ENCODE assay signal across 9 cellular contexts in genomic region chr7:1538544-1539345, GRCh38. TPM values are rescaled to one million over a fixed set of nuclear protein-coding genes. Genes with fewer than 3 reads are reported as not detected.
DNase-seq lines count a peak whose midpoint lies in the region; ATAC-seq and TF ChIP-seq lines count a peak whose summit lies in the region.
"Had no signal": no experiment of that assay in that cellular context is flagged by ENCODE, and none has a peak within 500 bp of the region (broad histone marks: within the 10 kb centered on the region; RNA-seq: fewer than 3 reads in every experiment).

No MANE protein-coding gene starts in this region.

- peaks cover 36% of the 10 kb centered on the region for H3K4me1 Mint-ChIP-seq in osteocyte (ENCODE audit: unreplicated experiment)

- H3K9me3 ChIP-seq in fibroblast of lung (ENCODE audit: control insufficient read depth, insufficient read depth, low read depth, low read length) (no peaks in the 10 kb centered on the region), vagina (no peaks in the 10 kb centered on the region)

- ATAC-seq in Right ventricle myocardium superior (ENCODE audit: poor library complexity) = no peak

- peaks cover 48% of the 10 kb centered on the region for H3K79me2 ChIP-seq in fibroblast of lung (ENCODE audit: control insufficient read depth, insufficient read depth, low read length)

- H3K4me3 ChIP-seq in fibroblast of lung (replicated peaks in 1 of 4; ENCODE audit: control extremely low read depth in 1 of 4, insufficient read depth in 1 of 4, low read depth in 3 of 4, low read length in 4 of 4) (peak overlapping the region in 3 of 4 experiments; percentile 21 to 60 (median 25)), vagina (peak overlapping the region; percentile 56 to 57)

- peak overlapping the region; percentile 99 for H3K9ac ChIP-seq in fibroblast of lung (ENCODE audit: insufficient read depth, low read length)

- H3K9me3 Mint-ChIP-seq in osteocyte (ENCODE audit: unreplicated experiment) = no peaks in the 10 kb centered on the region
- H3K9me3 Mint-ChIP-seq: naive B cell had no signal

- peaks cover 11% of the 10 kb centered on the region for H3K36me3 Mint-ChIP-seq in osteocyte (ENCODE audit: unreplicated experiment)
- H3K36me3 Mint-ChIP-seq: naive B cell had no signal

- H3K4me3 Mint-ChIP-seq in osteocyte (ENCODE audit: unreplicated experiment) = no peak overlapping the region

- H3K4me2 ChIP-seq in fibroblast of lung (ENCODE audit: extremely low read depth, insufficient read depth, low read length) = peak overlapping the region; percentile 72

- H3K4me1 ChIP-seq in fibroblast of lung (ENCODE audit: control insufficient read depth, extremely low read depth, insufficient read depth, low read length) = peaks cover 30% of the 10 kb centered on the region
- H3K4me1 ChIP-seq in vagina = peaks cover 49% of the 10 kb centered on the region

- no peaks in the 10 kb centered on the region for H3K27me3 Mint-ChIP-seq in osteocyte (ENCODE audit: unreplicated experiment)
- H3K27me3 Mint-ChIP-seq: naive B cell had no signal

- peak overlapping the region; percentile 47 for H3K27ac Mint-ChIP-seq in osteocyte (ENCODE audit: unreplicated experiment)

- no peak for TF ChIP-seq CTCF in fibroblast of lung (conservative IDR thresholded peaks at IDR 0.05 in 1 of 2, IDR thresholded peaks at IDR 0.05 in 1 of 2; ENCODE audit: low read depth in 1 of 2, low read length in 2 of 2)
- no peak for TF ChIP-seq CTCF in osteocyte (IDR thresholded peaks at IDR 0.05)
- no peak for TF ChIP-seq CTCF in vagina (IDR thresholded peaks at IDR 0.05)

- H4K20me1 ChIP-seq in fibroblast of lung (ENCODE audit: control insufficient read depth, extremely low read depth, insufficient read depth, low read length) = no peaks in the 10 kb centered on the region

- TF ChIP-seq POLR2A in vagina (IDR thresholded peaks at IDR 0.05) = no peak

- H3K36me3 ChIP-seq in fibroblast of lung (ENCODE audit: control insufficient read depth, insufficient read depth, low read length) (peaks cover 31% of the 10 kb centered on the region), vagina (peaks cover 0 to 23% of the 10 kb centered on the region in 2 donors)

- DNase-seq in Right ventricle myocardium superior (peak; percentile 47), cardiac septum (ENCODE audit: low spot score) (no peak), fibroblast of lung (ENCODE audit: low read depth in 2 of 2) (no peak), osteocyte (ENCODE audit: extremely low spot score, unreplicated experiment) (no peak), vagina (ENCODE audit: extremely low spot score in 2 of 2) (no peak), SHP77 (lab: John Stamatoyannopoulos, UW) (no peak), NCI-H774 (lab: John Stamatoyannopoulos, UW) (no peak)
- no peak for DNase-seq in stimulated activated CD4-positive, alpha-beta T cell treated with anti-CD3 and anti-CD28 coated beads, Interleukin-4, amount 100 ng/mL, for 1 hour
- DNase-seq: naive B cell had no signal

- intact Hi-C loops in Right ventricle myocardium superior (cut with DNase I) (no loop called here), cardiac septum (cut with DNase I) (no loop called here), vagina (cut with DNase I) (no loop called here)

- no peak overlapping the region for H2AFZ ChIP-seq in fibroblast of lung (ENCODE audit: low read length)

- no peaks in the 10 kb centered on the region for H3K27me3 ChIP-seq in fibroblast of lung (ENCODE audit: control insufficient read depth, insufficient read depth, low read length)
- H3K27me3 ChIP-seq in vagina = no peaks in the 10 kb centered on the region

- H3K27ac ChIP-seq in fibroblast of lung (ENCODE audit: insufficient read depth, low read length) (peak overlapping the region; percentile 100), vagina (peak overlapping the region; percentile 99)

RNA-seq across cellular contexts. Expression of gene MAFK, which starts 8.2 kb away (rescaled TPM):
- total RNA-seq in Right ventricle myocardium superior (59.4 TPM), cardiac septum (192 TPM), fibroblast of lung (14.6 and 18.0 TPM in 2 replicates), osteocyte (19.9 and 23.0 TPM in 2 replicates), vagina (30.0 TPM)
- polyA plus RNA-seq in fibroblast of lung = 3.2 TPM in 2 replicates
- polyA plus RNA-seq in fibroblast of lung (2012) = 11.9 and 15.1 TPM in 2 replicates
- 4.1 and 4.6 TPM in 2 replicates for polyA minus RNA-seq in fibroblast of lung (ENCODE audit: low replicate concordance)

RNA-seq across cellular contexts. Expression of gene TMEM184A, which starts 17.3 kb away (rescaled TPM):
- total RNA-seq in Right ventricle myocardium superior = 0.30 TPM
- 0.08 TPM for total RNA-seq in cardiac septum
- under 0.01 TPM in 2 replicates for total RNA-seq in fibroblast of lung
- 0.05 and 0.10 TPM in 2 replicates for polyA plus RNA-seq in fibroblast of lung
- 0.09 and 0.36 TPM in 2 replicates for polyA plus RNA-seq in fibroblast of lung (2012)
- 3.0 TPM in 1 of 2 replicates, not detected in the other for polyA minus RNA-seq in fibroblast of lung (ENCODE audit: low replicate concordance)
- total RNA-seq in osteocyte = 0.27 and 0.29 TPM in 2 replicates
- 129 TPM for total RNA-seq in vagina

RNA-seq across cellular contexts. Expression of gene PSMG3, which starts 31.1 kb away (rescaled TPM):
- total RNA-seq in Right ventricle myocardium superior (12.1 TPM), cardiac septum (12.1 TPM), fibroblast of lung (19.3 and 21.3 TPM in 2 replicates), osteocyte (25.6 and 28.9 TPM in 2 replicates), vagina (49.6 TPM)
- polyA plus RNA-seq in fibroblast of lung = 24.6 and 31.3 TPM in 2 replicates
- 23.8 and 35.5 TPM in 2 replicates for polyA plus RNA-seq in fibroblast of lung (2012)
- 7.0 and 9.2 TPM in 2 replicates for polyA minus RNA-seq in fibroblast of lung (ENCODE audit: low replicate concordance)

RNA-seq across cellular contexts. Expression of gene INTS1, which starts 34.6 kb away (rescaled TPM):
- total RNA-seq in Right ventricle myocardium superior = 29.2 TPM
- total RNA-seq in cardiac septum = 54.7 TPM
- total RNA-seq in fibroblast of lung = 22.9 and 35.5 TPM in 2 replicates
- 7.1 and 16.2 TPM in 2 replicates for polyA plus RNA-seq in fibroblast of lung
- polyA plus RNA-seq in fibroblast of lung (2012) = 32.9 and 58.5 TPM in 2 replicates
- polyA minus RNA-seq in fibroblast of lung (ENCODE audit: low replicate concordance) = 43.6 and 98.3 TPM in 2 replicates
- total RNA-seq in osteocyte = 111 and 121 TPM in 2 replicates
- 67.3 TPM for total RNA-seq in vagina

Comparison
In these comparisons a context has a peak if more than half of its experiments do, and no peak if none do; other contexts are left out.
1. RNA of gene TMEM184A, which starts 17.3 kb away (total RNA-seq): 129 TPM in vagina (single experiment); 0.30 TPM in Right ventricle myocardium superior (single experiment), 0.27 to 0.29 TPM in osteocyte, 0.08 TPM in cardiac septum (single experiment) and under 0.01 TPM in fibroblast of lung; every median in the first group is over 100 times any median in the second.